21 cellular contexts compared by ENCODE assay signal in the genomic region with DNA sequence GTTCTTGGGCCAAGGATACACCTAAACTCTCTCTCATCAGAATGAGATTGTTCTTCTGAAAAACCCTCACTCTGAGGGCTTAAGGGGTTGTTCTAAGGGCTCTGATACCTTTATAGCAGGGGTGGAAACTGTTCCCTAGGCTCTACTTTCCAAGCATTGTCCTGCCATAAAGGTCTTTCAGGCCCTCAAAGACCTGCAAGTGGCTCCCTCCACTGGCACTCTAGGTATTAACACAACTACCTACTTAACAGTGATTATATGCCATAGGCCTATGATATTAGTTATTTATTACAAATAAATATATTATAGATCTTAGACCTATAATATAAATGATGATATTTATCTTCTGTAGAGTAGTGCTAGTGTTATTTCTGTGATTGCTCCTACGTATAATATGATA.
A peak's percentile ranks its signal among the peaks of the same experiment; 100 is the strongest.
DNase-seq lines count a peak whose midpoint lies in the region; ATAC-seq and TF ChIP-seq lines count a peak whose summit lies in the region.
"Had no signal": no experiment of that assay in that cellular context is flagged by ENCODE, and none has a peak within 500 bp of the region (broad histone marks: within the 10 kb centered on the region; RNA-seq: fewer than 3 reads in every experiment).

No MANE protein-coding gene starts in this region.

- no peaks in the 10 kb centered on the region for H3K36me3 Mint-ChIP-seq in WTC11

- H3K9me3 Mint-ChIP-seq in WTC11 = no peaks in the 10 kb centered on the region

- DNase-seq in NCI-H748 (lab: John Stamatoyannopoulos, UW; ENCODE audit: unreplicated experiment) (peak; percentile 5), NCI-H748 treated with DMSO at 0.1 percent for 48 hours (lab: John Stamatoyannopoulos, UW) (no peak), H7 (peak; percentile 9), WTC11 (ENCODE audit: low spot score) (peak; percentile 16), iPS-NIHi7 (ENCODE audit: extremely low spot score) (peak; percentile 33), cortex of kidney (lab: John Stamatoyannopoulos, UW) (no peak), NCI-H526 treated with DMSO at 0.1 percent for 48 hours (lab: John Stamatoyannopoulos, UW) (no peak), NCI-H128 (lab: John Stamatoyannopoulos, UW; ENCODE audit: unreplicated experiment) (no peak)
- DNase-seq: DND-41, HCEC 1CT, Kasumi-1, MG63, NCI-H1048, NCI-H1436 treated with DMSO at 0.1 percent for 48 hours, NCI-H2081, NCI-H2227 treated with DMSO at 0.1 percent for 48 hours, NCI-H524, OCI-M1, Right ventricle myocardium superior had no signal

- 0 out of 2 replicates have a peak, but pooled peaks cover 2% of the 10 kb centered on the region for H3K4me1 Mint-ChIP-seq in WTC11

- no peak for TF ChIP-seq CTCF in WTC11 (IDR thresholded peaks at IDR 0.05)

- no peak overlapping the region for H3K4me3 Mint-ChIP-seq in WTC11

- no peaks in the 10 kb centered on the region for H3K27me3 ChIP-seq in H7 (ENCODE audit: control insufficient read depth, insufficient read depth, low read length)
- H3K27me3 ChIP-seq: BLaER1 treated with 17β-estradiol and CSF1 and Interleukin-3, amounts not matched to agents 10 nM and 100 nM; MG63 had no signal

- ATAC-seq in WTC11 = no peak

- H3K4me3 ChIP-seq in H7 (ENCODE audit: insufficient read depth, low read depth, low read length) = no peak overlapping the region
- H3K4me3 ChIP-seq: BLaER1 treated with 17β-estradiol and CSF1 and Interleukin-3, amounts not matched to agents 10 nM and 100 nM; MG63; SK-N-MC had no signal

- no peaks in the 10 kb centered on the region for H3K36me3 ChIP-seq in H7 (replicated peaks; ENCODE audit: control insufficient read depth, insufficient read depth, low read length)
- H3K36me3 ChIP-seq: BLaER1 treated with 17β-estradiol and CSF1 and Interleukin-3, amounts not matched to agents 10 nM and 100 nM; MG63 had no signal

- POLR2A ChIA-PET in WTC11 (lab: Charles Lee) = no interaction called here

- H3K27ac Mint-ChIP-seq in WTC11 = no peak overlapping the region

- H3K27me3 Mint-ChIP-seq in WTC11 (ENCODE audit: low read depth) = no peaks in the 10 kb centered on the region

- CTCF ChIA-PET in WTC11 (lab: Charles Lee) = no interaction called here

TF ChIP-seq in WTC11, 78 proteins besides CTCF, POLR2A, EP300 and RAD21:
- no peak for TF ChIP-seq KAT7 (CRISPR knock-in tag; IDR thresholded peaks at IDR 0.05; ENCODE audit: borderline replicate concordance)
- no peak for TF ChIP-seq CREB1 (CRISPR knock-in tag; IDR thresholded peaks at IDR 0.05)
- TF ChIP-seq GRHL2 (CRISPR knock-in tag; IDR thresholded peaks at IDR 0.05; ENCODE audit: insufficient replicate concordance, severe bottlenecking) = no peak
- no peak for TF ChIP-seq OVOL2 (CRISPR knock-in tag; IDR thresholded peaks at IDR 0.05; ENCODE audit: borderline replicate concordance)
- TF ChIP-seq, protein P1, sequence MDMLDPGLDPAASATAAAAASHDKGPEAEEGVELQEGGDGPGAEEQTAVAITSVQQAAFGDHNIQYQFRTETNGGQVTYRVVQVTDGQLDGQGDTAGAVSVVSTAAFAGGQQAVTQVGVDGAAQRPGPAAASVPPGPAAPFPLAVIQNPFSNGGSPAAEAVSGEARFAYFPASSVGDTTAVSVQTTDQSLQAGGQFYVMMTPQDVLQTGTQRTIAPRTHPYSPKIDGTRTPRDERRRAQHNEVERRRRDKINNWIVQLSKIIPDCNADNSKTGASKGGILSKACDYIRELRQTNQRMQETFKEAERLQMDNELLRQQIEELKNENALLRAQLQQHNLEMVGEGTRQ (CRISPR knock-in tag; IDR thresholded peaks at IDR 0.05) = no peak
- no peak for TF ChIP-seq ELF4 (CRISPR knock-in tag; IDR thresholded peaks at IDR 0.05; ENCODE audit: low read depth)
- no peak for TF ChIP-seq FOXP1 (CRISPR knock-in tag; IDR thresholded peaks at IDR 0.05; ENCODE audit: borderline replicate concordance)
- no peak for TF ChIP-seq ZNF138 (CRISPR knock-in tag; conservative IDR thresholded peaks at IDR 0.05)
- TF ChIP-seq, protein P2, sequence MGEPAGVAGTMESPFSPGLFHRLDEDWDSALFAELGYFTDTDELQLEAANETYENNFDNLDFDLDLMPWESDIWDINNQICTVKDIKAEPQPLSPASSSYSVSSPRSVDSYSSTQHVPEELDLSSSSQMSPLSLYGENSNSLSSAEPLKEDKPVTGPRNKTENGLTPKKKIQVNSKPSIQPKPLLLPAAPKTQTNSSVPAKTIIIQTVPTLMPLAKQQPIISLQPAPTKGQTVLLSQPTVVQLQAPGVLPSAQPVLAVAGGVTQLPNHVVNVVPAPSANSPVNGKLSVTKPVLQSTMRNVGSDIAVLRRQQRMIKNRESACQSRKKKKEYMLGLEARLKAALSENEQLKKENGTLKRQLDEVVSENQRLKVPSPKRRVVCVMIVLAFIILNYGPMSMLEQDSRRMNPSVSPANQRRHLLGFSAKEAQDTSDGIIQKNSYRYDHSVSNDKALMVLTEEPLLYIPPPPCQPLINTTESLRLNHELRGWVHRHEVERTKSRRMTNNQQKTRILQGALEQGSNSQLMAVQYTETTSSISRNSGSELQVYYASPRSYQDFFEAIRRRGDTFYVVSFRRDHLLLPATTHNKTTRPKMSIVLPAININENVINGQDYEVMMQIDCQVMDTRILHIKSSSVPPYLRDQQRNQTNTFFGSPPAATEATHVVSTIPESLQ (CRISPR knock-in tag; IDR thresholded peaks at IDR 0.05) = no peak
- no peak for TF ChIP-seq FOXJ3 (CRISPR knock-in tag; IDR thresholded peaks at IDR 0.05; ENCODE audit: borderline replicate concordance)
- no peak for TF ChIP-seq NR3C1 (CRISPR knock-in tag; conservative IDR thresholded peaks at IDR 0.05; ENCODE audit: low read depth)
- TF ChIP-seq ZNF423 (CRISPR knock-in tag; IDR thresholded peaks at IDR 0.05) = no peak
- TF ChIP-seq, protein P3, sequence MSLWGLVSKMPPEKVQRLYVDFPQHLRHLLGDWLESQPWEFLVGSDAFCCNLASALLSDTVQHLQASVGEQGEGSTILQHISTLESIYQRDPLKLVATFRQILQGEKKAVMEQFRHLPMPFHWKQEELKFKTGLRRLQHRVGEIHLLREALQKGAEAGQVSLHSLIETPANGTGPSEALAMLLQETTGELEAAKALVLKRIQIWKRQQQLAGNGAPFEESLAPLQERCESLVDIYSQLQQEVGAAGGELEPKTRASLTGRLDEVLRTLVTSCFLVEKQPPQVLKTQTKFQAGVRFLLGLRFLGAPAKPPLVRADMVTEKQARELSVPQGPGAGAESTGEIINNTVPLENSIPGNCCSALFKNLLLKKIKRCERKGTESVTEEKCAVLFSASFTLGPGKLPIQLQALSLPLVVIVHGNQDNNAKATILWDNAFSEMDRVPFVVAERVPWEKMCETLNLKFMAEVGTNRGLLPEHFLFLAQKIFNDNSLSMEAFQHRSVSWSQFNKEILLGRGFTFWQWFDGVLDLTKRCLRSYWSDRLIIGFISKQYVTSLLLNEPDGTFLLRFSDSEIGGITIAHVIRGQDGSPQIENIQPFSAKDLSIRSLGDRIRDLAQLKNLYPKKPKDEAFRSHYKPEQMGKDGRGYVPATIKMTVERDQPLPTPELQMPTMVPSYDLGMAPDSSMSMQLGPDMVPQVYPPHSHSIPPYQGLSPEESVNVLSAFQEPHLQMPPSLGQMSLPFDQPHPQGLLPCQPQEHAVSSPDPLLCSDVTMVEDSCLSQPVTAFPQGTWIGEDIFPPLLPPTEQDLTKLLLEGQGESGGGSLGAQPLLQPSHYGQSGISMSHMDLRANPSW (CRISPR knock-in tag; conservative IDR thresholded peaks at IDR 0.05; ENCODE audit: low read depth) = no peak
- no peak for TF ChIP-seq MYBL2 (CRISPR knock-in tag; IDR thresholded peaks at IDR 0.05)
- TF ChIP-seq ATF1 (CRISPR knock-in tag; IDR thresholded peaks at IDR 0.05) = no peak
- no peak for TF ChIP-seq ZNF317 (CRISPR knock-in tag; IDR thresholded peaks at IDR 0.05; ENCODE audit: borderline replicate concordance, low read depth)
- no peak for TF ChIP-seq JUN (CRISPR knock-in tag; IDR thresholded peaks at IDR 0.05)
- TF ChIP-seq CREM (CRISPR knock-in tag; IDR thresholded peaks at IDR 0.05) = no peak
- TF ChIP-seq HMGA2 (CRISPR knock-in tag; IDR thresholded peaks at IDR 0.05) = no peak

Comparison
In these comparisons a context has a peak if more than half of its experiments do, and no peak if none do; other contexts are left out.
1. DNase-seq: peak in NCI-H748 (single experiment), H7 (single experiment), WTC11 (single experiment) and iPS-NIHi7 (single experiment); none in NCI-H748 treated with DMSO at 0.1 percent for 48 hours (single experiment), cortex of kidney (single experiment), NCI-H526 treated with DMSO at 0.1 percent for 48 hours (single experiment) and NCI-H128 (single experiment).